15 cellular contexts compared by ENCODE assay signal in genomic region chr13:30826911-30827577, GRCh38.
A peak's percentile ranks its signal among the peaks of the same experiment; 100 is the strongest.
DNase-seq lines count a peak whose midpoint lies in the region; ATAC-seq and TF ChIP-seq lines count a peak whose summit lies in the region.
"Had no signal": no experiment of that assay in that cellular context is flagged by ENCODE, and none has a peak within 500 bp of the region (broad histone marks: within the 10 kb centered on the region; RNA-seq: fewer than 3 reads in every experiment).

No MANE protein-coding gene starts in this region.

- H4K8ac ChIP-seq in mesenchymal stem cell (ENCODE audit: low read length) = no peak overlapping the region

- H3K4me1 Mint-ChIP-seq in GM23338 = peaks cover 11% of the 10 kb centered on the region
- H3K4me1 Mint-ChIP-seq in endodermal cell = peaks cover 79% of the 10 kb centered on the region
- H3K4me1 Mint-ChIP-seq: CD4-positive, CD25-positive, alpha-beta regulatory T cell had no signal

- no peak overlapping the region for H3K27ac ChIP-seq in GM23338 (ENCODE audit: low read depth)
- H3K27ac ChIP-seq in endodermal cell (ENCODE audit: low read depth, low read length) = no peak overlapping the region
- H3K27ac ChIP-seq in mesenchymal stem cell (ENCODE audit: low read length, poor library complexity, severe bottlenecking) = no peak overlapping the region
- H3K27ac ChIP-seq: BLaER1, GM23248 had no signal

- peaks cover 6% of the 10 kb centered on the region; the same call in 1 of the 2 replicates for H3K4me1 ChIP-seq in GM23338 (ENCODE audit: insufficient read depth)
- peaks cover 30% of the 10 kb centered on the region for H3K4me1 ChIP-seq in endodermal cell (ENCODE audit: control insufficient read depth, insufficient read depth, low read length)
- peaks cover 13% of the 10 kb centered on the region for H3K4me1 ChIP-seq in mesenchymal stem cell (ENCODE audit: control insufficient read depth, insufficient read depth, low read depth, low read length)
- H3K4me1 ChIP-seq: Caco-2 had no signal

- H2AFZ ChIP-seq in GM23338 (no peak overlapping the region), mesenchymal stem cell (ENCODE audit: low read depth, low read length) (no peak overlapping the region)
- H2AFZ ChIP-seq: GM23248 had no signal

- DNase-seq in GM23338 (ENCODE audit: low spot score) (peak; percentile 42), endodermal cell (peak; percentile 47), mesenchymal stem cell (no peak), COLO829 (ENCODE audit: low spot score) (no peak), NCI-H187 (lab: John Stamatoyannopoulos, UW) (no peak)
- DNase-seq: 8988T; Caco-2; CD4-positive, CD25-positive, alpha-beta regulatory T cell; CD8-positive, alpha-beta memory T cell; GDM1; GM23248; H9 had no signal

- H2AK5ac ChIP-seq in mesenchymal stem cell (ENCODE audit: low read length, severe bottlenecking) = peak overlapping the region; percentile 40

- TF ChIP-seq CTCF in GM23338 (conservative IDR thresholded peaks at IDR 0.05; ENCODE audit: low read depth in 2 of 2) = no peak
- no peak for TF ChIP-seq CTCF in endodermal cell (conservative IDR thresholded peaks at IDR 0.05)

- no peaks in the 10 kb centered on the region for H3F3A ChIP-seq in GM23338 (replicated peaks; ENCODE audit: low read depth)

- H3K27me3 ChIP-seq in GM23338 (ENCODE audit: insufficient read depth) (peaks cover 39% of the 10 kb centered on the region; the same call in 1 of the 2 replicates), endodermal cell (ENCODE audit: control insufficient read depth, insufficient read depth, low read length, poor library complexity, severe bottlenecking) (no peaks in the 10 kb centered on the region), mesenchymal stem cell (ENCODE audit: control insufficient read depth in 1 of 2, insufficient read depth in 1 of 2, low read length in 2 of 2) (no peaks in the 10 kb centered on the region)
- H3K27me3 ChIP-seq: BLaER1 had no signal

- H3K9ac ChIP-seq in endodermal cell (ENCODE audit: extremely low read depth, low read length, poor library complexity, severe bottlenecking) = no peak overlapping the region
- no peak overlapping the region for H3K9ac ChIP-seq in mesenchymal stem cell (ENCODE audit: low read length)
- H3K9ac ChIP-seq: BLaER1, GM23248 had no signal

- H3K9me3 ChIP-seq in endodermal cell (ENCODE audit: control insufficient read depth, low read length) (no peaks in the 10 kb centered on the region), mesenchymal stem cell (ENCODE audit: control insufficient read depth, low read length) (no peaks in the 10 kb centered on the region)
- H3K9me3 ChIP-seq: Caco-2 had no signal

- no peak overlapping the region for H4K91ac ChIP-seq in mesenchymal stem cell (ENCODE audit: low read length)

- no peak overlapping the region for H3K23ac ChIP-seq in mesenchymal stem cell (ENCODE audit: low read length in 2 of 2)

- no peaks in the 10 kb centered on the region for H3K79me2 ChIP-seq in GM23338 (replicated peaks; ENCODE audit: insufficient read depth)

- peak overlapping the region; percentile 3 for H2BK15ac ChIP-seq in mesenchymal stem cell (ENCODE audit: low read depth, poor library complexity, severe bottlenecking)

- ATAC-seq in GM23338 (peak; percentile 62), esophagus mucosa (no peak), HG02678 (IDR thresholded peaks at IDR 0.05; ENCODE audit: unreplicated experiment) (no peak)

- H2BK120ac ChIP-seq in mesenchymal stem cell (ENCODE audit: low read depth, low read length) = no peak overlapping the region

- H3K27ac Mint-ChIP-seq in GM23338 (no peak overlapping the region), endodermal cell (no peak overlapping the region)
- H3K27ac Mint-ChIP-seq: CD4-positive, CD25-positive, alpha-beta regulatory T cell; CD8-positive, alpha-beta memory T cell had no signal

- no peak overlapping the region for H3K14ac ChIP-seq in mesenchymal stem cell (ENCODE audit: low read length in 2 of 2)

- no peak overlapping the region for H2BK5ac ChIP-seq in mesenchymal stem cell (ENCODE audit: low read depth, low read length, poor library complexity, severe bottlenecking)

- H3K9me2 ChIP-seq in GM23338 (ENCODE audit: insufficient read depth) = 0 out of 2 replicates have a peak, but pooled peaks cover 3% of the 10 kb centered on the region

- WGBS in endodermal cell (ENCODE audit: insufficient coverage in 1 of 2, insufficient read length in 1 of 2), 2 experiments = 92 to 94% methylated on average over 15 of the region's 15 CpGs
- 94% methylated on average over 14 of the region's 15 CpGs for WGBS in mesenchymal stem cell

- no peaks in the 10 kb centered on the region for H4K20me1 ChIP-seq in GM23338 (replicated peaks; ENCODE audit: insufficient read depth)
- H4K20me1 ChIP-seq: BLaER1 had no signal

- H3K36me3 ChIP-seq in GM23338 (ENCODE audit: insufficient read depth) = no peaks in the 10 kb centered on the region
- H3K36me3 ChIP-seq in endodermal cell (ENCODE audit: control insufficient read depth, insufficient read depth, low read length) = no peaks in the 10 kb centered on the region
- H3K36me3 ChIP-seq in mesenchymal stem cell (ENCODE audit: control insufficient read depth in 1 of 2, insufficient read depth in 2 of 2, low read depth in 1 of 2, low read length in 2 of 2) = no peaks in the 10 kb centered on the region
- H3K36me3 ChIP-seq: BLaER1 had no signal

- no peak overlapping the region for H3K4me3 ChIP-seq in GM23338
- no peak overlapping the region for H3K4me3 ChIP-seq in endodermal cell (ENCODE audit: low read length)
- H3K4me3 ChIP-seq in mesenchymal stem cell (ENCODE audit: insufficient read depth in 1 of 2, low read depth in 1 of 2, low read length in 2 of 2) = no peak overlapping the region
- H3K4me3 ChIP-seq: BLaER1, GM23248 had no signal

- no peaks in the 10 kb centered on the region for H3K36me3 Mint-ChIP-seq in GM23338 (ENCODE audit: low read depth)
- H3K36me3 Mint-ChIP-seq in endodermal cell (ENCODE audit: low read depth) = no peaks in the 10 kb centered on the region
- H3K36me3 Mint-ChIP-seq: CD8-positive, alpha-beta memory T cell had no signal

- H2BK12ac ChIP-seq in mesenchymal stem cell (ENCODE audit: low read length in 2 of 2) = no peak overlapping the region

- H3K9me3 Mint-ChIP-seq in GM23338 = peaks cover 4% of the 10 kb centered on the region; the same call in 1 of the 3 replicates
- H3K9me3 Mint-ChIP-seq in endodermal cell = no peaks in the 10 kb centered on the region
- H3K9me3 Mint-ChIP-seq: CD4-positive, CD25-positive, alpha-beta regulatory T cell; CD8-positive, alpha-beta memory T cell had no signal

- H3K27me3 Mint-ChIP-seq in GM23338 (ENCODE audit: insufficient read depth, low read depth, poor library complexity) (peaks cover 46% of the 10 kb centered on the region), endodermal cell (ENCODE audit: insufficient read depth) (peaks cover 38% of the 10 kb centered on the region)

- no peak overlapping the region for H3K4me3 Mint-ChIP-seq in GM23338
- peak overlapping the region; percentile 24 for H3K4me3 Mint-ChIP-seq in endodermal cell
- H3K4me3 Mint-ChIP-seq: CD4-positive, CD25-positive, alpha-beta regulatory T cell; CD8-positive, alpha-beta memory T cell; H9 had no signal

- H3K4me2 ChIP-seq in GM23338 (no peak overlapping the region), mesenchymal stem cell (ENCODE audit: low read length, poor library complexity, severe bottlenecking) (no peak overlapping the region)
- H3K4me2 ChIP-seq: BLaER1 had no signal

- H3K4ac ChIP-seq in mesenchymal stem cell (ENCODE audit: low read depth in 1 of 2, low read length in 2 of 2) = no peak overlapping the region

- H3K79me1 ChIP-seq in mesenchymal stem cell (replicated peaks; ENCODE audit: low read length, poor library complexity, severe bottlenecking) = no peaks in the 10 kb centered on the region

- no peak overlapping the region for H3K18ac ChIP-seq in mesenchymal stem cell (ENCODE audit: low read depth in 1 of 2, low read length in 2 of 2)

TF ChIP-seq in GM23338, 12 proteins besides CTCF, POLR2A, EP300 and RAD21 (continues in another document):
- TF ChIP-seq REST (IDR thresholded peaks at IDR 0.05; ENCODE audit: unreplicated experiment) = no peak
- TF ChIP-seq CREB1 (CRISPR knock-in tag; IDR thresholded peaks at IDR 0.05; ENCODE audit: low read depth) = no peak
- TF ChIP-seq POLR2AphosphoS5 (IDR thresholded peaks at IDR 0.05; ENCODE audit: low read depth) = no peak
- no peak for TF ChIP-seq EZH2phosphoT487 (IDR thresholded peaks at IDR 0.05; ENCODE audit: unreplicated experiment)
- no peak for TF ChIP-seq JUNB (IDR thresholded peaks at IDR 0.05; ENCODE audit: unreplicated experiment)
- no peak for TF ChIP-seq ETS1 (IDR thresholded peaks at IDR 0.05)

Comparison
In these comparisons a context has a peak if more than half of its experiments do, and no peak if none do; other contexts are left out.
1. DNase-seq: peak in GM23338 (single experiment) and endodermal cell (single experiment); none in mesenchymal stem cell (single experiment), COLO829 (single experiment) and NCI-H187 (0 of 2).